26 cellular contexts compared by ENCODE assay signal in the genomic region with DNA sequence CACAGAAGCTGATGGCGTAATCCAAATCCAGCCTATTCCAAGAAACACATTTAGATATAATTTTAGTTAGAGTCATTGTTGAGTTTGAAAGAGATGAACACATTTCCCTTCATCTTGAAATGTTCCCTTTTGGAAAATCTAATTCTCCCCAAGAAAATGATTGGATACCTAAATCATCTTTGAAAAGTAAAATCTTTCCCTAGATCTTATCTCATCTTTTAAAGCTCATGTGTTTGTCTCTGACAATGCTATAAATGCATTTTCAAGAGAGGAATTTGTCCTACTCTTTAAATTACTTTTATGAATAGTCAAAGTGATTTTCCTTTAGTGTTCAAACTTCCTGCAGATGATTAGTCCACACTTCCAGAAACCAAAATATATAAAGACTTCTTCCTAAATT.
"Had no signal": no experiment of that assay in that cellular context is flagged by ENCODE, and none has a peak within 500 bp of the region (broad histone marks: within the 10 kb centered on the region; RNA-seq: fewer than 3 reads in every experiment).

No MANE protein-coding gene starts in this region.

- H3K27me3 Mint-ChIP-seq: dendritic cell treated with granulocyte-macrophage colony-stimulating factor and Interleukin-4, amounts not matched to agents 40 ng/mL and 50 ng/mL, for 4 days; effector memory CD8-positive, alpha-beta T cell had no signal

- H3K27ac ChIP-seq: colonic mucosa, coronary artery, dorsolateral prefrontal cortex, epithelial cell of prostate, esophagus muscularis mucosa, esophagus squamous epithelium, foreskin keratinocyte, gastrocnemius medialis, gastroesophageal sphincter, heart left ventricle, heart right ventricle, hepatocyte had no signal

- H2AFZ ChIP-seq: hepatocyte had no signal

- H3K4me3 Mint-ChIP-seq: dendritic cell treated with granulocyte-macrophage colony-stimulating factor and Interleukin-4, amounts not matched to agents 40 ng/mL and 50 ng/mL, for 4 days; effector memory CD8-positive, alpha-beta T cell; endodermal cell had no signal

- H3K27me3 ChIP-seq: colonic mucosa, dorsolateral prefrontal cortex, esophagus muscularis mucosa, esophagus squamous epithelium, foreskin keratinocyte, gastrocnemius medialis, gastroesophageal sphincter, heart left ventricle, heart right ventricle, hepatocyte had no signal

- H3K9me3 ChIP-seq: colonic mucosa, esophagus muscularis mucosa, esophagus squamous epithelium, gastrocnemius medialis, gastroesophageal sphincter, heart left ventricle had no signal

- H3K4me3 ChIP-seq: colonic mucosa, coronary artery, dorsolateral prefrontal cortex, esophagus muscularis mucosa, esophagus squamous epithelium, gastrocnemius medialis, gastroesophageal sphincter, heart left ventricle, heart right ventricle, hepatocyte had no signal

- H3K36me3 ChIP-seq: colonic mucosa, esophagus muscularis mucosa, esophagus squamous epithelium, gastrocnemius medialis, gastroesophageal sphincter, heart left ventricle, heart right ventricle had no signal

- ATAC-seq: effector memory CD8-positive, alpha-beta T cell; esophagus mucosa; foreskin keratinocyte; gastrocnemius medialis; gastroesophageal sphincter; heart left ventricle; heart right ventricle had no signal

- DNase-seq: colonic mucosa; cortex of kidney; dermis blood vessel endothelial cell; dorsolateral prefrontal cortex; effector CD4-positive, alpha-beta T cell; effector CD8-positive, alpha-beta T cell; effector memory CD4-positive, alpha-beta T cell; effector memory CD8-positive, alpha-beta T cell; endodermal cell; erythroblast; esophagus squamous epithelium; foreskin fibroblast; foreskin melanocyte; gastrocnemius medialis; glutamatergic neuron; head of caudate nucleus; heart left ventricle; heart right ventricle had no signal

- H3K79me2 ChIP-seq: hepatocyte had no signal

- H3K9me3 Mint-ChIP-seq: endodermal cell had no signal

- H3K4me2 ChIP-seq: hepatocyte had no signal

- H3K4me1 ChIP-seq: colonic mucosa, esophagus muscularis mucosa, esophagus squamous epithelium, foreskin keratinocyte, gastrocnemius medialis, gastroesophageal sphincter, heart left ventricle, heart right ventricle had no signal

- H3K27ac Mint-ChIP-seq: dendritic cell treated with granulocyte-macrophage colony-stimulating factor and Interleukin-4, amounts not matched to agents 40 ng/mL and 50 ng/mL, for 4 days; effector memory CD8-positive, alpha-beta T cell; endodermal cell had no signal
